In the genomic region with DNA sequence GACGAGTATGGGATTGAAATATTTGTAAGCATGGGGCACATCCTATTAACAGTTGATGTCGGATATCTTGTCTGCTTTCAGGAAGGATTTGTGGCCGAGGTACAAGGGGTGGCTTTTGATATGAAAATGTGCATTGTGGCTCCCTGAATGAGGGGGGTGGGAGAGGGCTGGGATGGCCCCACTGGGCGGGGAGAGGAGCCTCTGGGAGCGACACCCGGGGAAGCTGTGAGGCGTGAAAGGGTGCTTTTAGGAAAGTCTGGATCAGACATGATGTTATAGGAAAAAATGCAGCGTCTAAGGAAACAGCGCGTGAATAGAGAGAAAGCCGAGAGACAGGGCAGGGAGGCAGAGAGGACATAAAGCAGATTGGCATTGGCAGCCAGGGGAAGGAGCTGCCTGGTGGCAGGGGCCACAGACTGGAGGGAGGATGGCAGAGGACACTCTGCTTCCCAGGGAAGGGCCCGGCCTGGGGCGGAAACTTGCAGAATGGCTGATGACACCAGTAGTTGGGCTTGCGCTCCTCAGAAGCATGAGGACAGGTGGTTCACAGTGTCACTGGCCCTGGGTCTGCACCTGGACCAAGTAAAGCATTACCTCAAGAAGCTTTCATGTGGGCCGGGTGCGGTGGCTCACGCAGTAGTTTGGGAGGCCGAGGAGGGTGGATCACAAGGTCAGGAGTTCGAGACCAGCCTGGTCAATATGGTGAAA, we compare ENCODE assay signal across 16 cellular contexts.
"Had no signal": no experiment of that assay in that cellular context is flagged by ENCODE, and none has a peak within 500 bp of the region (broad histone marks: within the 10 kb centered on the region; RNA-seq: fewer than 3 reads in every experiment).

No MANE protein-coding gene starts in this region.

- ATAC-seq: activated CD8-positive, alpha-beta memory T cell treated with anti-CD3 and anti-CD28 coated beads, Interleukin-2, amount 10 ng/mL, durations not matched to agents 7 days and 5 days; heart right ventricle; right cardiac atrium; stimulated activated memory B cell treated with anti-CD40 and anti-IgM and Interleukin-4, amounts not matched to agents 10 μg/mL and 1 μg/mL and 100 μg/mL, for 72 hours had no signal

- H3K36me3 Mint-ChIP-seq: activated CD8-positive, alpha-beta memory T cell treated with anti-CD3 and anti-CD28 coated beads, Interleukin-2, amount 10 ng/mL, durations not matched to agents 7 days and 5 days; activated naive CD8-positive, alpha-beta T cell; stimulated activated memory B cell treated with anti-CD40 and anti-IgM and Interleukin-4, amounts not matched to agents 10 μg/mL and 1 μg/mL and 100 μg/mL, for 72 hours had no signal

- H3K4me3 ChIP-seq: heart right ventricle, left ventricle myocardium inferior had no signal

- H3K4me3 Mint-ChIP-seq: activated CD8-positive, alpha-beta memory T cell treated with anti-CD3 and anti-CD28 coated beads, Interleukin-2, amount 10 ng/mL, durations not matched to agents 7 days and 5 days; activated T-cell treated with anti-CD3 and anti-CD28 coated beads, Interleukin-2, amount 50 U/mL, for 24 hours; stimulated activated memory B cell treated with anti-CD40 and anti-IgM and Interleukin-4, amounts not matched to agents 10 μg/mL and 1 μg/mL and 100 μg/mL, for 72 hours had no signal

- H3K36me3 ChIP-seq: heart right ventricle, left ventricle myocardium inferior, neutrophil had no signal

- H3K9me3 ChIP-seq: neutrophil had no signal

- H3K27ac ChIP-seq: heart right ventricle, left ventricle myocardium inferior, neutrophil had no signal

- DNase-seq: activated CD4-positive, alpha-beta T cell treated with anti-CD3 and anti-CD28 coated beads, Interleukin-2, amount 50 U/mL, for 4 hours; activated CD4-positive, CD25-positive, alpha-beta regulatory T cell; activated CD8-positive, alpha-beta memory T cell treated with anti-CD3 and anti-CD28 coated beads, Interleukin-2, amount 10 ng/mL, durations not matched to agents 7 days and 5 days; activated gamma-delta T cell; activated T-cell treated with anti-CD3 and anti-CD28 coated beads, Interleukin-2, amount 50 U/mL, for 24 hours; amygdala; cerebellar nuclear complex; heart right ventricle; left ventricle myocardium inferior; mesendoderm; right cardiac atrium; T-helper 2 cell; trophoblast cell had no signal

- H3K27ac Mint-ChIP-seq: activated CD8-positive, alpha-beta memory T cell treated with anti-CD3 and anti-CD28 coated beads, Interleukin-2, amount 10 ng/mL, durations not matched to agents 7 days and 5 days; activated naive CD8-positive, alpha-beta T cell had no signal
